ENCODE assay signal across 1 cellular context in the genomic region with DNA sequence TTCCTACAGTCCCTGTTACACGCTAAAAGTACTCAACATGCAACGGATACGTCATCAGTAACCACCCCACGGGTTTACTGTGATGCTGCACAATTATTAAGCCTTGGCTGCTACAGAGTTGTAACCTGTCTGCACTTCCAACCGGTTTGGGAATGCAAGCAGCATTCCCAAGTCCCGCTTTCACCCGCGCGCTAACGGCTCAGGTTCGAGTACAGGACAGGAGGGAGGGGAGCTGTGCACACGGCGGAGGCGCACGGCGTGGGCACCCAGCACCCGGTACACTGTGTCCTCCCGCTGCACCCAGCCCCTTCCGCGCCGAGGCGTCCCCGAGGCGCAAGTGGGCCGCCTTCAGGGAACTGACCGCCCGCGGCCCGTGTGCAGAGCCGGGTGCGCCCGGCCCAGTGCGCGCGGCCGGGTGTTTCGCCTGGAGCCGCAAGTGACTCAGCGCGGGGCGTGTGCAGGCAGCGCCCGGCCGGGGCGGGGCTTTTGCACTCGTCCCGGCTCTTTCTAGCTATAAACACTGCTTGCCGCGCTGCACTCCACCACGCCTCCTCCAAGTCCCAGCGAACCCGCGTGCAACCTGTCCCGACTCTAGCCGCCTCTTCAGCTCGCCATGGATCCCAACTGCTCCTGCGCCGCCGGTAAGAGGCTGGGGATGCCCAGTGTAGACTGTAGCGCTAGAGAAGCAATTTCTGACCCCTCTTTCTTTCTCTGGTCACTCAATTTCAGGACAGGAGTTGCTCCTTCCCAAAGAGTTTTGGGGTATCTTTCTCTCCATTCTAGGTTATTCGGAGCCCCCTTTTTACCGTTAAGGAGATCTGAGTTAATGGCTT.
A peak's percentile ranks its signal among the peaks of the same experiment; 100 is the strongest.
TF ChIP-seq lines count a peak whose summit lies in the region.

A gene (plus strand): TSS at position 542 of the 833 bp plus-strand sequence. CDS start 72 bp downstream, at position 614.

TF ChIP-seq in HepG2, 621 proteins besides CTCF, POLR2A, EP300 and RAD21 (continued from another document and continues in another):
- TF ChIP-seq, protein P1, sequence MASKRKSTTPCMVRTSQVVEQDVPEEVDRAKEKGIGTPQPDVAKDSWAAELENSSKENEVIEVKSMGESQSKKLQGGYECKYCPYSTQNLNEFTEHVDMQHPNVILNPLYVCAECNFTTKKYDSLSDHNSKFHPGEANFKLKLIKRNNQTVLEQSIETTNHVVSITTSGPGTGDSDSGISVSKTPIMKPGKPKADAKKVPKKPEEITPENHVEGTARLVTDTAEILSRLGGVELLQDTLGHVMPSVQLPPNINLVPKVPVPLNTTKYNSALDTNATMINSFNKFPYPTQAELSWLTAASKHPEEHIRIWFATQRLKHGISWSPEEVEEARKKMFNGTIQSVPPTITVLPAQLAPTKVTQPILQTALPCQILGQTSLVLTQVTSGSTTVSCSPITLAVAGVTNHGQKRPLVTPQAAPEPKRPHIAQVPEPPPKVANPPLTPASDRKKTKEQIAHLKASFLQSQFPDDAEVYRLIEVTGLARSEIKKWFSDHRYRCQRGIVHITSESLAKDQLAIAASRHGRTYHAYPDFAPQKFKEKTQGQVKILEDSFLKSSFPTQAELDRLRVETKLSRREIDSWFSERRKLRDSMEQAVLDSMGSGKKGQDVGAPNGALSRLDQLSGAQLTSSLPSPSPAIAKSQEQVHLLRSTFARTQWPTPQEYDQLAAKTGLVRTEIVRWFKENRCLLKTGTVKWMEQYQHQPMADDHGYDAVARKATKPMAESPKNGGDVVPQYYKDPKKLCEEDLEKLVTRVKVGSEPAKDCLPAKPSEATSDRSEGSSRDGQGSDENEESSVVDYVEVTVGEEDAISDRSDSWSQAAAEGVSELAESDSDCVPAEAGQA (IDR thresholded peaks at IDR 0.05; ENCODE audit: low read depth), result no peak
- TF ChIP-seq, protein P1 (CRISPR knock-in tag; IDR thresholded peaks at IDR 0.05; ENCODE audit: borderline replicate concordance), result peak; percentile 51; the same call in 1 of the 2 replicates
- peak; percentile 56; the same call in 1 of the 2 replicates for TF ChIP-seq ZNF20 (CRISPR knock-in tag; IDR thresholded peaks at IDR 0.05)
- no peak for TF ChIP-seq ZNF7 (CRISPR knock-in tag; IDR thresholded peaks at IDR 0.05)
- no peak for TF ChIP-seq MTA1 (CRISPR knock-in tag; IDR thresholded peaks at IDR 0.05; ENCODE audit: borderline replicate concordance)
- peak; percentile 70 for TF ChIP-seq THAP11 (CRISPR knock-in tag; IDR thresholded peaks at IDR 0.05)
- TF ChIP-seq, protein P2, sequence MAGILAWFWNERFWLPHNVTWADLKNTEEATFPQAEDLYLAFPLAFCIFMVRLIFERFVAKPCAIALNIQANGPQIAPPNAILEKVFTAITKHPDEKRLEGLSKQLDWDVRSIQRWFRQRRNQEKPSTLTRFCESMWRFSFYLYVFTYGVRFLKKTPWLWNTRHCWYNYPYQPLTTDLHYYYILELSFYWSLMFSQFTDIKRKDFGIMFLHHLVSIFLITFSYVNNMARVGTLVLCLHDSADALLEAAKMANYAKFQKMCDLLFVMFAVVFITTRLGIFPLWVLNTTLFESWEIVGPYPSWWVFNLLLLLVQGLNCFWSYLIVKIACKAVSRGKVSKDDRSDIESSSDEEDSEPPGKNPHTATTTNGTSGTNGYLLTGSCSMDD (CRISPR knock-in tag; IDR thresholded peaks at IDR 0.05), result no peak; the same call in none of the 2 replicates
- TF ChIP-seq, protein P3, sequence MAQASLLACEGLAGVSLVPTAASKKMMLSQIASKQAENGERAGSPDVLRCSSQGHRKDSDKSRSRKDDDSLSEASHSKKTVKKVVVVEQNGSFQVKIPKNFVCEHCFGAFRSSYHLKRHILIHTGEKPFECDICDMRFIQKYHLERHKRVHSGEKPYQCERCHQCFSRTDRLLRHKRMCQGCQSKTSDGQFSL (CRISPR knock-in tag; IDR thresholded peaks at IDR 0.05), result peak; percentile 79
- no peak for TF ChIP-seq SIX4 (CRISPR knock-in tag; IDR thresholded peaks at IDR 0.05)
- no peak for TF ChIP-seq NONO (IDR thresholded peaks at IDR 0.05)
- TF ChIP-seq NONO (CRISPR knock-in tag; conservative IDR thresholded peaks at IDR 0.05), result peak; percentile 94
- TF ChIP-seq ZFP37 (CRISPR knock-in tag; IDR thresholded peaks at IDR 0.05; ENCODE audit: borderline replicate concordance), result no peak
- TF ChIP-seq, protein P4, sequence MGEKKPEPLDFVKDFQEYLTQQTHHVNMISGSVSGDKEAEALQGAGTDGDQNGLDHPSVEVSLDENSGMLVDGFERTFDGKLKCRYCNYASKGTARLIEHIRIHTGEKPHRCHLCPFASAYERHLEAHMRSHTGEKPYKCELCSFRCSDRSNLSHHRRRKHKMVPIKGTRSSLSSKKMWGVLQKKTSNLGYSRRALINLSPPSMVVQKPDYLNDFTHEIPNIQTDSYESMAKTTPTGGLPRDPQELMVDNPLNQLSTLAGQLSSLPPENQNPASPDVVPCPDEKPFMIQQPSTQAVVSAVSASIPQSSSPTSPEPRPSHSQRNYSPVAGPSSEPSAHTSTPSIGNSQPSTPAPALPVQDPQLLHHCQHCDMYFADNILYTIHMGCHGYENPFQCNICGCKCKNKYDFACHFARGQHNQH (CRISPR knock-in tag; IDR thresholded peaks at IDR 0.05), result peak; percentile 79
- TF ChIP-seq ZMYM3 (CRISPR knock-in tag; IDR thresholded peaks at IDR 0.05), result 0 out of 2 replicates have a peak, but pooled peaks have one; percentile 7
- TF ChIP-seq SMAD9 (CRISPR knock-in tag; IDR thresholded peaks at IDR 0.05), result no peak
- TF ChIP-seq NFKB2 (CRISPR knock-in tag; IDR thresholded peaks at IDR 0.05; ENCODE audit: borderline replicate concordance), result peak; percentile 78; the same call in 1 of the 2 replicates
- TF ChIP-seq, protein P5, sequence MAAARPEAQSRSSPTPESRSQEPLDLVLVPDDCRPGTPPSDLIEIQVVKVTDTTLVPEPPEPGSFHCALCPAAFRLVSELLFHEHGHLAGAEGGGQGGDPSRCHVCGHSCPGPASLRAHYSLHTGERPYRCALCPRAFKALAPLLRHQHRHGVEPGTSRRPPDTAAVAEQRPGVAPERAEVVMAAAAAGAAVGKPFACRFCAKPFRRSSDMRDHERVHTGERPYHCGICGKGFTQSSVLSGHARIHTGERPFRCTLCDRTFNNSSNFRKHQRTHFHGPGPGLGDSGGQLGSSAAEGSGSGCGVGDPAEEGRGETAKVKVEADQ (CRISPR knock-in tag; IDR thresholded peaks at IDR 0.05; ENCODE audit: borderline replicate concordance), result peak; percentile 70; the same call in 1 of the 2 replicates
- TF ChIP-seq KLF13 (CRISPR knock-in tag; IDR thresholded peaks at IDR 0.05), result peak; percentile 52; the same call in 1 of the 2 replicates
- peak; percentile 92 for TF ChIP-seq ISX (CRISPR knock-in tag; conservative IDR thresholded peaks at IDR 0.05)
- peak; percentile 72; the same call in 1 of the 2 replicates for TF ChIP-seq MAF1 (CRISPR knock-in tag; IDR thresholded peaks at IDR 0.05; ENCODE audit: borderline replicate concordance)
- TF ChIP-seq, protein P6, sequence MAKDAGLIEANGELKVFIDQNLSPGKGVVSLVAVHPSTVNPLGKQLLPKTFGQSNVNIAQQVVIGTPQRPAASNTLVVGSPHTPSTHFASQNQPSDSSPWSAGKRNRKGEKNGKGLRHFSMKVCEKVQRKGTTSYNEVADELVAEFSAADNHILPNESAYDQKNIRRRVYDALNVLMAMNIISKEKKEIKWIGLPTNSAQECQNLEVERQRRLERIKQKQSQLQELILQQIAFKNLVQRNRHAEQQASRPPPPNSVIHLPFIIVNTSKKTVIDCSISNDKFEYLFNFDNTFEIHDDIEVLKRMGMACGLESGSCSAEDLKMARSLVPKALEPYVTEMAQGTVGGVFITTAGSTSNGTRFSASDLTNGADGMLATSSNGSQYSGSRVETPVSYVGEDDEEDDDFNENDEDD (CRISPR knock-in tag; IDR thresholded peaks at IDR 0.05; ENCODE audit: borderline replicate concordance), result peak; percentile 79; the same call in 1 of the 2 replicates
- TF ChIP-seq, protein P7, sequence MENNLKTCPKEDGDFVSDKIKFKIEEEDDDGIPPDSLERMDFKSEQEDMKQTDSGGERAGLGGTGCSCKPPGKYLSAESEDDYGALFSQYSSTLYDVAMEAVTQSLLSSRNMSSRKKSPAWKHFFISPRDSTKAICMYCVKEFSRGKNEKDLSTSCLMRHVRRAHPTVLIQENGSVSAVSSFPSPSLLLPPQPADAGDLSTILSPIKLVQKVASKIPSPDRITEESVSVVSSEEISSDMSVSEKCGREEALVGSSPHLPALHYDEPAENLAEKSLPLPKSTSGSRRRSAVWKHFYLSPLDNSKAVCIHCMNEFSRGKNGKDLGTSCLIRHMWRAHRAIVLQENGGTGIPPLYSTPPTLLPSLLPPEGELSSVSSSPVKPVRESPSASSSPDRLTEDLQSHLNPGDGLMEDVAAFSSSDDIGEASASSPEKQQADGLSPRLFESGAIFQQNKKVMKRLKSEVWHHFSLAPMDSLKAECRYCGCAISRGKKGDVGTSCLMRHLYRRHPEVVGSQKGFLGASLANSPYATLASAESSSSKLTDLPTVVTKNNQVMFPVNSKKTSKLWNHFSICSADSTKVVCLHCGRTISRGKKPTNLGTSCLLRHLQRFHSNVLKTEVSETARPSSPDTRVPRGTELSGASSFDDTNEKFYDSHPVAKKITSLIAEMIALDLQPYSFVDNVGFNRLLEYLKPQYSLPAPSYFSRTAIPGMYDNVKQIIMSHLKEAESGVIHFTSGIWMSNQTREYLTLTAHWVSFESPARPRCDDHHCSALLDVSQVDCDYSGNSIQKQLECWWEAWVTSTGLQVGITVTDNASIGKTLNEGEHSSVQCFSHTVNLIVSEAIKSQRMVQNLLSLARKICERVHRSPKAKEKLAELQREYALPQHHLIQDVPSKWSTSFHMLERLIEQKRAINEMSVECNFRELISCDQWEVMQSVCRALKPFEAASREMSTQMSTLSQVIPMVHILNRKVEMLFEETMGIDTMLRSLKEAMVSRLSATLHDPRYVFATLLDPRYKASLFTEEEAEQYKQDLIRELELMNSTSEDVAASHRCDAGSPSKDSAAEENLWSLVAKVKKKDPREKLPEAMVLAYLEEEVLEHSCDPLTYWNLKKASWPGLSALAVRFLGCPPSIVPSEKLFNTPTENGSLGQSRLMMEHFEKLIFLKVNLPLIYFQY (CRISPR knock-in tag; IDR thresholded peaks at IDR 0.05; ENCODE audit: borderline replicate concordance), result peak; percentile 94; the same call in 1 of the 2 replicates
- TF ChIP-seq, protein P8, sequence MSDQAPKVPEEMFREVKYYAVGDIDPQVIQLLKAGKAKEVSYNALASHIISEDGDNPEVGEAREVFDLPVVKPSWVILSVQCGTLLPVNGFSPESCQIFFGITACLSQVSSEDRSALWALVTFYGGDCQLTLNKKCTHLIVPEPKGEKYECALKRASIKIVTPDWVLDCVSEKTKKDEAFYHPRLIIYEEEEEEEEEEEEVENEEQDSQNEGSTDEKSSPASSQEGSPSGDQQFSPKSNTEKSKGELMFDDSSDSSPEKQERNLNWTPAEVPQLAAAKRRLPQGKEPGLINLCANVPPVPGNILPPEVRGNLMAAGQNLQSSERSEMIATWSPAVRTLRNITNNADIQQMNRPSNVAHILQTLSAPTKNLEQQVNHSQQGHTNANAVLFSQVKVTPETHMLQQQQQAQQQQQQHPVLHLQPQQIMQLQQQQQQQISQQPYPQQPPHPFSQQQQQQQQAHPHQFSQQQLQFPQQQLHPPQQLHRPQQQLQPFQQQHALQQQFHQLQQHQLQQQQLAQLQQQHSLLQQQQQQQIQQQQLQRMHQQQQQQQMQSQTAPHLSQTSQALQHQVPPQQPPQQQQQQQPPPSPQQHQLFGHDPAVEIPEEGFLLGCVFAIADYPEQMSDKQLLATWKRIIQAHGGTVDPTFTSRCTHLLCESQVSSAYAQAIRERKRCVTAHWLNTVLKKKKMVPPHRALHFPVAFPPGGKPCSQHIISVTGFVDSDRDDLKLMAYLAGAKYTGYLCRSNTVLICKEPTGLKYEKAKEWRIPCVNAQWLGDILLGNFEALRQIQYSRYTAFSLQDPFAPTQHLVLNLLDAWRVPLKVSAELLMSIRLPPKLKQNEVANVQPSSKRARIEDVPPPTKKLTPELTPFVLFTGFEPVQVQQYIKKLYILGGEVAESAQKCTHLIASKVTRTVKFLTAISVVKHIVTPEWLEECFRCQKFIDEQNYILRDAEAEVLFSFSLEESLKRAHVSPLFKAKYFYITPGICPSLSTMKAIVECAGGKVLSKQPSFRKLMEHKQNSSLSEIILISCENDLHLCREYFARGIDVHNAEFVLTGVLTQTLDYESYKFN (CRISPR knock-in tag; conservative IDR thresholded peaks at IDR 0.05), result peak; percentile 57
- TF ChIP-seq ZNF841 (CRISPR knock-in tag; IDR thresholded peaks at IDR 0.05; ENCODE audit: borderline replicate concordance), result no peak
- no peak; the same call in 1 of the 2 replicates for TF ChIP-seq ZNF746 (CRISPR knock-in tag; IDR thresholded peaks at IDR 0.05)
- TF ChIP-seq, protein P9, sequence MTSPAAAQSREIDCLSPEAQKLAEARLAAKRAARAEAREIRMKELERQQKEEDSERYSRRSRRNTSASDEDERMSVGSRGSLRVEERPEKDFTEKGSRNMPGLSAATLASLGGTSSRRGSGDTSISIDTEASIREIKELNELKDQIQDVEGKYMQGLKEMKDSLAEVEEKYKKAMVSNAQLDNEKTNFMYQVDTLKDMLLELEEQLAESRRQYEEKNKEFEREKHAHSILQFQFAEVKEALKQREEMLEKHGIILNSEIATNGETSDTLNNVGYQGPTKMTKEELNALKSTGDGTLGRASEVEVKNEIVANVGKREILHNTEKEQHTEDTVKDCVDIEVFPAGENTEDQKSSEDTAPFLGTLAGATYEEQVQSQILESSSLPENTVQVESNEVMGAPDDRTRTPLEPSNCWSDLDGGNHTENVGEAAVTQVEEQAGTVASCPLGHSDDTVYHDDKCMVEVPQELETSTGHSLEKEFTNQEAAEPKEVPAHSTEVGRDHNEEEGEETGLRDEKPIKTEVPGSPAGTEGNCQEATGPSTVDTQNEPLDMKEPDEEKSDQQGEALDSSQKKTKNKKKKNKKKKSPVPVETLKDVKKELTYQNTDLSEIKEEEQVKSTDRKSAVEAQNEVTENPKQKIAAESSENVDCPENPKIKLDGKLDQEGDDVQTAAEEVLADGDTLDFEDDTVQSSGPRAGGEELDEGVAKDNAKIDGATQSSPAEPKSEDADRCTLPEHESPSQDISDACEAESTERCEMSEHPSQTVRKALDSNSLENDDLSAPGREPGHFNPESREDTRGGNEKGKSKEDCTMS (CRISPR knock-in tag; conservative IDR thresholded peaks at IDR 0.05), result no peak
